ENCODE assay signal across 1 cellular context in genomic region chr2:186607660-186608324, GRCh38.
TF ChIP-seq lines count a peak whose summit lies in the region.

No MANE protein-coding gene starts in this region.

TF ChIP-seq in K562, 482 proteins besides CTCF, POLR2A, EP300 and RAD21 (continued from another document):
- TF ChIP-seq RERE (CRISPR knock-in tag; IDR thresholded peaks at IDR 0.05; ENCODE audit: borderline replicate concordance) (no peak), HNRNPK (IDR thresholded peaks at IDR 0.05; ENCODE audit: low read depth, low read length, poor library complexity, severe bottlenecking) (no peak), SP1 (CRISPR knock-in tag; IDR thresholded peaks at IDR 0.05) (no peak), ZNF12 (CRISPR knock-in tag; IDR thresholded peaks at IDR 0.05) (no peak), TCF7L2 (IDR thresholded peaks at IDR 0.05; ENCODE audit: low read depth, low read length) (no peak), ZNF696 (CRISPR knock-in tag; conservative IDR thresholded peaks at IDR 0.05) (no peak), FOXK1 (CRISPR knock-in tag; IDR thresholded peaks at IDR 0.05; ENCODE audit: borderline replicate concordance) (no peak), MECOM (CRISPR knock-in tag; IDR thresholded peaks at IDR 0.05) (no peak), BHLHE40 (IDR thresholded peaks at IDR 0.05; ENCODE audit: low read length) (no peak), BDP1 (IDR thresholded peaks at IDR 0.05; ENCODE audit: insufficient read depth, insufficient read length) (no peak), PTRF (tag; IDR thresholded peaks at IDR 0.05) (no peak), LARP7 (IDR thresholded peaks at IDR 0.05) (no peak), SREBF1 (IDR thresholded peaks at IDR 0.05; ENCODE audit: borderline replicate concordance, low read depth, low read length) (no peak), C11orf30 (IDR thresholded peaks at IDR 0.05; ENCODE audit: low read depth) (no peak)
- TF ChIP-seq, protein P1, sequence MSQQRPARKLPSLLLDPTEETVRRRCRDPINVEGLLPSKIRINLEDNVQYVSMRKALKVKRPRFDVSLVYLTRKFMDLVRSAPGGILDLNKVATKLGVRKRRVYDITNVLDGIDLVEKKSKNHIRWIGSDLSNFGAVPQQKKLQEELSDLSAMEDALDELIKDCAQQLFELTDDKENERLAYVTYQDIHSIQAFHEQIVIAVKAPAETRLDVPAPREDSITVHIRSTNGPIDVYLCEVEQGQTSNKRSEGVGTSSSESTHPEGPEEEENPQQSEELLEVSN (IDR thresholded peaks at IDR 0.05; ENCODE audit: borderline replicate concordance in 1 of 2, extremely low read depth in 1 of 2, insufficient read depth in 1 of 2, insufficient read length in 1 of 2, low read depth in 1 of 2, low read length in 1 of 2, poor library complexity in 1 of 2, severe bottlenecking in 1 of 2) = no peak
- TF ChIP-seq, protein P2, sequence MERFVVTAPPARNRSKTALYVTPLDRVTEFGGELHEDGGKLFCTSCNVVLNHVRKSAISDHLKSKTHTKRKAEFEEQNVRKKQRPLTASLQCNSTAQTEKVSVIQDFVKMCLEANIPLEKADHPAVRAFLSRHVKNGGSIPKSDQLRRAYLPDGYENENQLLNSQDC (CRISPR knock-in tag; IDR thresholded peaks at IDR 0.05) = no peak
- TF ChIP-seq, protein P3, sequence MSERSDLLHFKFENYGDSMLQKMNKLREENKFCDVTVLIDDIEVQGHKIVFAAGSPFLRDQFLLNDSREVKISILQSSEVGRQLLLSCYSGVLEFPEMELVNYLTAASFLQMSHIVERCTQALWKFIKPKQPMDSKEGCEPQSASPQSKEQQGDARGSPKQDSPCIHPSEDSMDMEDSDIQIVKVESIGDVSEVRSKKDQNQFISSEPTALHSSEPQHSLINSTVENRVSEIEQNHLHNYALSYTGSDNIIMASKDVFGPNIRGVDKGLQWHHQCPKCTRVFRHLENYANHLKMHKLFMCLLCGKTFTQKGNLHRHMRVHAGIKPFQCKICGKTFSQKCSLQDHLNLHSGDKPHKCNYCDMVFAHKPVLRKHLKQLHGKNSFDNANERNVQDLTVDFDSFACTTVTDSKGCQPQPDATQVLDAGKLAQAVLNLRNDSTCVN (CRISPR knock-in tag; IDR thresholded peaks at IDR 0.05) = no peak
- TF ChIP-seq, protein P4, sequence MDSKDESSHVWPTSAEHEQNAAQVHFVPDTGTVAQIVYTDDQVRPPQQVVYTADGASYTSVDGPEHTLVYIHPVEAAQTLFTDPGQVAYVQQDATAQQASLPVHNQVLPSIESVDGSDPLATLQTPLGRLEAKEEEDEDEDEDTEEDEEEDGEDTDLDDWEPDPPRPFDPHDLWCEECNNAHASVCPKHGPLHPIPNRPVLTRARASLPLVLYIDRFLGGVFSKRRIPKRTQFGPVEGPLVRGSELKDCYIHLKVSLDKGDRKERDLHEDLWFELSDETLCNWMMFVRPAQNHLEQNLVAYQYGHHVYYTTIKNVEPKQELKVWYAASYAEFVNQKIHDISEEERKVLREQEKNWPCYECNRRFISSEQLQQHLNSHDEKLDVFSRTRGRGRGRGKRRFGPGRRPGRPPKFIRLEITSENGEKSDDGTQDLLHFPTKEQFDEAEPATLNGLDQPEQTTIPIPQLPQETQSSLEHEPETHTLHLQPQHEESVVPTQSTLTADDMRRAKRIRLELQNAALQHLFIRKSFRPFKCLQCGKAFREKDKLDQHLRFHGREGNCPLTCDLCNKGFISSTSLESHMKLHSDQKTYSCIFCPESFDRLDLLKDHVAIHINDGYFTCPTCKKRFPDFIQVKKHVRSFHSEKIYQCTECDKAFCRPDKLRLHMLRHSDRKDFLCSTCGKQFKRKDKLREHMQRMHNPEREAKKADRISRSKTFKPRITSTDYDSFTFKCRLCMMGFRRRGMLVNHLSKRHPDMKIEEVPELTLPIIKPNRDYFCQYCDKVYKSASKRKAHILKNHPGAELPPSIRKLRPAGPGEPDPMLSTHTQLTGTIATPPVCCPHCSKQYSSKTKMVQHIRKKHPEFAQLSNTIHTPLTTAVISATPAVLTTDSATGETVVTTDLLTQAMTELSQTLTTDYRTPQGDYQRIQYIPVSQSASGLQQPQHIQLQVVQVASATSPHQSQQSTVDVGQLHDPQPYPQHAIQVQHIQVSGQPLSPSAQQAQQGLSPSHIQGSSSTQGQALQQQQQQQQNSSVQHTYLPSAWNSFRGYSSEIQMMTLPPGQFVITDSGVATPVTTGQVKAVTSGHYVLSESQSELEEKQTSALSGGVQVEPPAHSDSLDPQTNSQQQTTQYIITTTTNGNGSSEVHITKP (IDR thresholded peaks at IDR 0.05; ENCODE audit: partially characterized antibody) = no peak
